In the genomic region with DNA sequence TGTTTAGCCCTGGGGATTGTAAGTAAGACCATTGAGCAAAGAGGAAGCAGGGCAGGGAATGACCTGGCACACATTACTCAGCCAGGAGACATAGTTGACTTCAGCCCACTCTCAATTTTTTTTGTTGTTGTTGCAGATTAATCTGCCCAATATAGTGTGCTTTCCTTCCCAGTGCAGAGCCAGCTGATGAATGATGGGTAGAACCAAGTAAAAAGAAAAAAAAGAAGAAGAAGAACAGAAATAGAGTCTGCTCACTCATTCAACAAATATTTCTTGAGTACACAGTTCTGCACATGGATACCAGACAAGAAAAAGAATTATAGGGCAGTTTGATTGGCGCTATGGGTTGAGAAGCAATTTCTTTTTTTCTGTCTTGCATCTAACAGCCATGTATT, we compare ENCODE assay signal across 14 cellular contexts.
DNase-seq lines count a peak whose midpoint lies in the region; ATAC-seq and TF ChIP-seq lines count a peak whose summit lies in the region.
"Had no signal": no experiment of that assay in that cellular context is flagged by ENCODE, and none has a peak within 500 bp of the region (broad histone marks: within the 10 kb centered on the region; RNA-seq: fewer than 3 reads in every experiment).

No MANE protein-coding gene starts in this region.

- DNase-seq in T-helper 1 cell (no peak), fibroblast of peridontal ligament (ENCODE audit: extremely low read depth) (peak; percentile 64), mucosa of descending colon (no peak), RPMI8226 (no peak), MM.1S (no peak)
- no peak for DNase-seq in activated CD8-positive, alpha-beta T cell treated with anti-CD3 and anti-CD28 coated beads, Interleukin-2, amount 10 ng/mL, durations not matched to agents 7 days and 5 days
- DNase-seq: caudate nucleus, NCI-H1092, NCI-H510A, right lobe of liver, testis had no signal

- H3K79me2 ChIP-seq in MM.1S (ENCODE audit: low read length) = no peaks in the 10 kb centered on the region

- intact Hi-C loops in mucosa of descending colon (cut with DNase I, micrococcal nuclease) = loop anchor here in 1 of 2 donors (5.0 kb wide), 1 partner anchor 333 kb away; no protein-coding TSS in a partner anchor

- H3K9me2 ChIP-seq in MM.1S (replicated peaks; ENCODE audit: insufficient read depth, low read length) = no peaks in the 10 kb centered on the region

- TF ChIP-seq CTCF in mucosa of descending colon (IDR thresholded peaks at IDR 0.05) = no peak
- TF ChIP-seq CTCF in MM.1S (IDR thresholded peaks at IDR 0.05; ENCODE audit: low read length) = no peak

- H3K36me3 ChIP-seq in mucosa of descending colon (ENCODE audit: low read depth) = no peaks in the 10 kb centered on the region
- H3K36me3 ChIP-seq in MM.1S (replicated peaks; ENCODE audit: insufficient read depth, low read length) = no peaks in the 10 kb centered on the region
- H3K36me3 ChIP-seq: right lobe of liver had no signal

- CTCF ChIA-PET in activated CD8-positive, alpha-beta T cell treated with anti-CD3 and anti-CD28 coated beads, Interleukin-2, amount 10 ng/mL, durations not matched to agents 7 days and 5 days (lab: Charles Lee) = interaction anchor here (0.7 to 14.2 kb wide), 6 partner anchors 8 to 336 kb away, joined by 3 to 204 read pairs (median 4); no protein-coding TSS in a partner anchor

- H3K27me3 Mint-ChIP-seq in T-helper 1 cell treated with Interleukin-12 subunit alpha and Interleukin-12 subunit beta and Interleukin-4 antibody, amounts not matched to agents 30 μg/mL and 1 μg/mL, for 36 hours (ENCODE audit: low read depth) = no peaks in the 10 kb centered on the region
- no peaks in the 10 kb centered on the region for H3K27me3 Mint-ChIP-seq in activated CD8-positive, alpha-beta T cell treated with anti-CD3 and anti-CD28 coated beads, Interleukin-2, amount 10 ng/mL, durations not matched to agents 7 days and 5 days (ENCODE audit: low read depth)
- no peaks in the 10 kb centered on the region for H3K27me3 Mint-ChIP-seq in stimulated activated memory B cell treated with anti-CD40 and anti-IgM and Interleukin-4, amounts not matched to agents 10 μg/mL and 1 μg/mL and 100 μg/mL, for 72 hours

- no peak overlapping the region for H2AFZ ChIP-seq in MM.1S (ENCODE audit: low read length)

- H3K9me3 ChIP-seq in mucosa of descending colon (no peaks in the 10 kb centered on the region), MM.1S (replicated peaks; ENCODE audit: insufficient read depth, low read length) (no peaks in the 10 kb centered on the region)
- H3K9me3 ChIP-seq: right lobe of liver, testis had no signal

- H3K36me3 Mint-ChIP-seq in T-helper 1 cell treated with Interleukin-12 subunit alpha and Interleukin-12 subunit beta and Interleukin-4 antibody, amounts not matched to agents 30 μg/mL and 1 μg/mL, for 36 hours (ENCODE audit: low read depth) = peaks cover 22% of the 10 kb centered on the region
- peaks cover 60% of the 10 kb centered on the region for H3K36me3 Mint-ChIP-seq in activated CD8-positive, alpha-beta T cell treated with anti-CD3 and anti-CD28 coated beads, Interleukin-2, amount 10 ng/mL, durations not matched to agents 7 days and 5 days (ENCODE audit: low read depth)
- H3K36me3 Mint-ChIP-seq in stimulated activated memory B cell treated with anti-CD40 and anti-IgM and Interleukin-4, amounts not matched to agents 10 μg/mL and 1 μg/mL and 100 μg/mL, for 72 hours = no peaks in the 10 kb centered on the region

- no peak overlapping the region for H3K4me2 ChIP-seq in MM.1S (ENCODE audit: low read depth, low read length)

- no peak overlapping the region for H3K9ac ChIP-seq in MM.1S (ENCODE audit: low read length)

- no peak overlapping the region for H3K27ac ChIP-seq in MM.1S (ENCODE audit: low read length)
- H3K27ac ChIP-seq: right lobe of liver, testis had no signal

- H4K20me1 ChIP-seq in MM.1S (ENCODE audit: insufficient read depth, low read length) = no peaks in the 10 kb centered on the region

- peaks cover 14% of the 10 kb centered on the region for H3F3A ChIP-seq in MM.1S (ENCODE audit: insufficient read depth, low read length)

- peaks cover 34% of the 10 kb centered on the region for H3K4me1 ChIP-seq in mucosa of descending colon (ENCODE audit: low read depth)
- peaks cover 14% of the 10 kb centered on the region for H3K4me1 ChIP-seq in MM.1S (ENCODE audit: low read length)
- H3K4me1 ChIP-seq: testis had no signal

- H3K4me3 Mint-ChIP-seq in T-helper 1 cell treated with Interleukin-12 subunit alpha and Interleukin-12 subunit beta and Interleukin-4 antibody, amounts not matched to agents 30 μg/mL and 1 μg/mL, for 36 hours = no peak overlapping the region
- no peak overlapping the region for H3K4me3 Mint-ChIP-seq in activated CD8-positive, alpha-beta T cell treated with anti-CD3 and anti-CD28 coated beads, Interleukin-2, amount 10 ng/mL, durations not matched to agents 7 days and 5 days
- H3K4me3 Mint-ChIP-seq in stimulated activated memory B cell treated with anti-CD40 and anti-IgM and Interleukin-4, amounts not matched to agents 10 μg/mL and 1 μg/mL and 100 μg/mL, for 72 hours = no peak overlapping the region

- peaks cover 8% of the 10 kb centered on the region for H3K9me3 Mint-ChIP-seq in T-helper 1 cell treated with Interleukin-12 subunit alpha and Interleukin-12 subunit beta and Interleukin-4 antibody, amounts not matched to agents 30 μg/mL and 1 μg/mL, for 36 hours
- peaks cover 17% of the 10 kb centered on the region for H3K9me3 Mint-ChIP-seq in activated CD8-positive, alpha-beta T cell treated with anti-CD3 and anti-CD28 coated beads, Interleukin-2, amount 10 ng/mL, durations not matched to agents 7 days and 5 days (ENCODE audit: insufficient read depth)
- H3K9me3 Mint-ChIP-seq in stimulated activated memory B cell treated with anti-CD40 and anti-IgM and Interleukin-4, amounts not matched to agents 10 μg/mL and 1 μg/mL and 100 μg/mL, for 72 hours = no peaks in the 10 kb centered on the region

- POLR2A ChIA-PET in activated CD8-positive, alpha-beta T cell treated with anti-CD3 and anti-CD28 coated beads, Interleukin-2, amount 10 ng/mL, durations not matched to agents 7 days and 5 days (lab: Charles Lee) = interaction anchor here (0.5 to 1.1 kb wide), 4 partner anchors 47 to 336 kb away, joined by 3 to 5 read pairs (median 3); no protein-coding TSS in a partner anchor

- H3K4me3 ChIP-seq in mucosa of descending colon = no peak overlapping the region
- no peak overlapping the region for H3K4me3 ChIP-seq in MM.1S (ENCODE audit: low read length)
- H3K4me3 ChIP-seq: right lobe of liver, testis had no signal

- peak overlapping the region; percentile 10 for H3K27ac Mint-ChIP-seq in T-helper 1 cell treated with Interleukin-12 subunit alpha and Interleukin-12 subunit beta and Interleukin-4 antibody, amounts not matched to agents 30 μg/mL and 1 μg/mL, for 36 hours
- peak overlapping the region; percentile 1 for H3K27ac Mint-ChIP-seq in activated CD8-positive, alpha-beta T cell treated with anti-CD3 and anti-CD28 coated beads, Interleukin-2, amount 10 ng/mL, durations not matched to agents 7 days and 5 days
- H3K27ac Mint-ChIP-seq in stimulated activated memory B cell treated with anti-CD40 and anti-IgM and Interleukin-4, amounts not matched to agents 10 μg/mL and 1 μg/mL and 100 μg/mL, for 72 hours = peak overlapping the region; percentile 96

- H3K4me1 Mint-ChIP-seq in T-helper 1 cell treated with Interleukin-12 subunit alpha and Interleukin-12 subunit beta and Interleukin-4 antibody, amounts not matched to agents 30 μg/mL and 1 μg/mL, for 36 hours (ENCODE audit: low read depth) = peaks cover 92% of the 10 kb centered on the region
- H3K4me1 Mint-ChIP-seq in activated CD8-positive, alpha-beta T cell treated with anti-CD3 and anti-CD28 coated beads, Interleukin-2, amount 10 ng/mL, durations not matched to agents 7 days and 5 days (ENCODE audit: low read depth) = peaks cover 96% of the 10 kb centered on the region
- H3K4me1 Mint-ChIP-seq in stimulated activated memory B cell treated with anti-CD40 and anti-IgM and Interleukin-4, amounts not matched to agents 10 μg/mL and 1 μg/mL and 100 μg/mL, for 72 hours = peaks cover 89% of the 10 kb centered on the region

- ATAC-seq in activated CD8-positive, alpha-beta T cell treated with anti-CD3 and anti-CD28 coated beads, Interleukin-2, amount 10 ng/mL, durations not matched to agents 7 days and 5 days = no peak
- ATAC-seq in stimulated activated memory B cell treated with anti-CD40 and anti-IgM and Interleukin-4, amounts not matched to agents 10 μg/mL and 1 μg/mL and 100 μg/mL, for 72 hours = no peak
- no peak for ATAC-seq in mucosa of descending colon
- ATAC-seq: Panc1, right lobe of liver had no signal

- H3K27me3 ChIP-seq in MM.1S (replicated peaks; ENCODE audit: insufficient read depth, low read length) = no peaks in the 10 kb centered on the region
- H3K27me3 ChIP-seq: right lobe of liver, testis had no signal

Comparison
In these comparisons a context has a peak if more than half of its experiments do, and no peak if none do; other contexts are left out.
1. H3K27ac Mint-ChIP-seq: peak in every context shown above with its lines; median percentile 96 in stimulated activated memory B cell treated with anti-CD40 and anti-IgM and Interleukin-4, amounts not matched to agents 10 μg/mL and 1 μg/mL and 100 μg/mL, for 72 hours; 10 in T-helper 1 cell treated with Interleukin-12 subunit alpha and Interleukin-12 subunit beta and Interleukin-4 antibody, amounts not matched to agents 30 μg/mL and 1 μg/mL, for 36 hours; 1 in activated CD8-positive, alpha-beta T cell treated with anti-CD3 and anti-CD28 coated beads, Interleukin-2, amount 10 ng/mL, durations not matched to agents 7 days and 5 days.